27 cellular contexts compared by ENCODE assay signal in the genomic region with DNA sequence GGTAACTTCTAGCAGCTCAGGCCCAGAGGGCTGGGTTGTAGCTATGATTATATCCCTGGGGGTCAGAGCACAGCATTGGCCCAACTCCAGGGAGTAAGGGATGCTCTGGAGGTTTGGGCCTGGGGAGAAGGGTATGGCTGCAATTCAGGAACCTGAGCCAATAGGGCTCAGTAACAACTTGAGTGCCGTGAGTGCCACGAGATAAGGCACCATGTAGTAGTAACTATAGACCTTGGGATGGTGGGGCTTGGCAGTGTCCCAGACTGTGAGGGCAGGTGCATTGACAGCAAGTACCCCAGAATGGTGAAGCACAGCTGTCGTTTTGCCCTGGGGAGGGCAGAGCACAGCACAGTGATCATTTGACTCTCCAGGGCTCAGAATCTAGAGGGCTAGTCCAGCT.
"Had no signal": no experiment of that assay in that cellular context is flagged by ENCODE, and none has a peak within 500 bp of the region (broad histone marks: within the 10 kb centered on the region; RNA-seq: fewer than 3 reads in every experiment).

No MANE protein-coding gene starts in this region.

- H3K36me3 Mint-ChIP-seq: immature natural killer cell had no signal

- FAIRE-seq: endothelial cell of umbilical vein, keratinocyte had no signal

- H3K27ac ChIP-seq: coronary artery, foreskin keratinocyte, left lung, neutrophil, psoas muscle, spleen, suprapubic skin, thyroid gland, upper lobe of right lung, vagina had no signal

- H3K36me3 ChIP-seq: left lung, neutrophil, spleen, suprapubic skin, thyroid gland, upper lobe of right lung, vagina had no signal

- DNase-seq: effector CD4-positive, alpha-beta T cell; endodermal cell; erythroblast; foreskin keratinocyte; immature natural killer cell; left lung; mesenchymal stem cell; midbrain; naive B cell; nephron progenitor cell; psoas muscle; retina; spleen; stimulated activated CD4-positive, alpha-beta T cell treated with anti-CD3 and anti-CD28 coated beads, Interleukin-15, amount 100 ng/mL, for 24 hours; stimulated activated CD4-positive, alpha-beta T cell treated with anti-CD3 and anti-CD28 coated beads, Interleukin-1b, Interleukin-23, amount 100 ng/mL, for 48 hours; stimulated activated CD4-positive, alpha-beta T cell treated with anti-CD3 and anti-CD28 coated beads, Interleukin-4, amount 100 ng/mL, for 24 hours; stimulated activated naive CD4-positive, alpha-beta T cell; thyroid gland; upper lobe of right lung had no signal

- H3K27me3 ChIP-seq: foreskin keratinocyte, left lung, neutrophil, spleen, suprapubic skin, thyroid gland, upper lobe of right lung, vagina had no signal

- ATAC-seq: foreskin keratinocyte, left lung, psoas muscle, sciatic nerve, upper lobe of right lung had no signal

- H3K9me3 ChIP-seq: neutrophil, suprapubic skin, thyroid gland, vagina had no signal

- H3K4me1 Mint-ChIP-seq: immature natural killer cell, naive B cell, nephron progenitor cell had no signal

- H3K4me1 ChIP-seq: foreskin keratinocyte, left lung, psoas muscle, spleen, suprapubic skin, thyroid gland, upper lobe of right lung, vagina had no signal

- H3K4me3 ChIP-seq: coronary artery, left lung, lung, psoas muscle, spleen, suprapubic skin, thyroid gland, upper lobe of right lung, vagina had no signal

- H3K27ac Mint-ChIP-seq: endodermal cell, immature natural killer cell, naive B cell, nephron progenitor cell had no signal

- H3K4me3 Mint-ChIP-seq: endodermal cell, immature natural killer cell, naive B cell, nephron progenitor cell had no signal
